In the genomic region with DNA sequence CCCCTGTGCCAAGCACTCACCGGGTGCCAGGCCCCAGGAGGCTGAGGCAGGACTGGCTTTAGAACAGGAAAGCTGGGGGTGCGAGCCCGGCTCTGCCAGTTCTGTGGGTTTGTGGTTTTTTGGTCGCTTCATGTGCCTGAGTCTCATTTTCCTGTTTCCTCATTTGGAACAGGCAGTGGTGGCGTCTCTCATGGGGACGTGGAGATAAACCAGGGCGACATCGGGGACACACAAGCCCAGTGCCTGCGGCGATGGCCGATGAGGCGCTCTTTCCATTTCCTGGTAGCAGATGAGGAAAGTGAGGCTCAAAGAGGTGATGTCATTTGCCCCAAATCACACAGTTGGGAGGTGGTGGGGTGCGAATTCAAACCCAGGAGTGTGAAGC, we compare ENCODE assay signal across 9 cellular contexts. TPM values are rescaled to one million over a fixed set of nuclear protein-coding genes. Genes with fewer than 3 reads are reported as not detected.
DNase-seq lines count a peak whose midpoint lies in the region; ATAC-seq and TF ChIP-seq lines count a peak whose summit lies in the region.
"Had no signal": no experiment of that assay in that cellular context is flagged by ENCODE, and none has a peak within 500 bp of the region (broad histone marks: within the 10 kb centered on the region; RNA-seq: fewer than 3 reads in every experiment).

No MANE protein-coding gene starts in this region.

- H3K4me1 ChIP-seq in right cardiac atrium (ENCODE audit: control insufficient read depth, insufficient read depth, low read length): peaks cover 10% of the 10 kb centered on the region
- H3K4me1 ChIP-seq in mucosa of descending colon (ENCODE audit: low read depth): peaks cover 19% of the 10 kb centered on the region

- TF ChIP-seq CTCF in mucosa of descending colon (IDR thresholded peaks at IDR 0.05): no peak

- intact Hi-C loops in Right ventricle myocardium superior (cut with DNase I): no loop called here
- intact Hi-C loops in right cardiac atrium (cut with DNase I): no loop called here
- intact Hi-C loops in mucosa of descending colon (cut with DNase I, micrococcal nuclease): no loop called here

- DNase-seq in Right ventricle myocardium superior (no peak), right cardiac atrium (no peak), mucosa of descending colon (peak in 2 of 3 donors; percentile 22 to 53), ureter (ENCODE audit: low spot score) (peak; percentile 68), NCI-H1436 (lab: John Stamatoyannopoulos, UW) (no peak), A172 (ENCODE audit: low spot score) (no peak), T-helper 9 cell (no peak)
- peak; percentile 77 for DNase-seq in activated CD8-positive, alpha-beta memory T cell treated with anti-CD3 and anti-CD28 coated beads, Interleukin-2, amount 50 U/mL, for 48 hours

- no peak overlapping the region for H3K27ac ChIP-seq in right cardiac atrium (ENCODE audit: low read length)
- H3K27ac ChIP-seq: RWPE1 had no signal

- no peak overlapping the region for H3K4me3 ChIP-seq in right cardiac atrium (ENCODE audit: low read length)
- H3K4me3 ChIP-seq in mucosa of descending colon: no peak overlapping the region

- peak; percentile 11 for ATAC-seq in Right ventricle myocardium superior (ENCODE audit: poor library complexity)
- no peak for ATAC-seq in right cardiac atrium
- no peak for ATAC-seq in mucosa of descending colon

- no peaks in the 10 kb centered on the region for H3K27me3 ChIP-seq in right cardiac atrium (ENCODE audit: control insufficient read depth, insufficient read depth)

- H3K9me3 ChIP-seq in right cardiac atrium (ENCODE audit: control insufficient read depth, low read length) (no peaks in the 10 kb centered on the region), mucosa of descending colon (no peaks in the 10 kb centered on the region)

- H3K36me3 ChIP-seq in mucosa of descending colon (ENCODE audit: low read depth): no peaks in the 10 kb centered on the region

- WGBS in right cardiac atrium: 71% methylated on average over 13 of the region's 13 CpGs

RNA-seq across cellular contexts. Expression of gene CHKA, which starts 20.8 kb away (rescaled TPM):
- 8.4 TPM for total RNA-seq in Right ventricle myocardium superior
- 10 to 100 TPM in 2 of 4 donors, 1 to 10 TPM in 2; 8.7 to 11.1 (median 9.7) TPM for total RNA-seq in right cardiac atrium
- 10.9 TPM for polyA plus RNA-seq in right cardiac atrium
- 10 to 100 TPM; 44.1 to 74.4 (median 58.5) TPM for total RNA-seq in mucosa of descending colon
- 66.2 TPM for total RNA-seq in ureter
- 18.6 and 26.9 TPM in 2 replicates for total RNA-seq in A172 (2014; rRNA removed; shearing (Covaris generic))

Comparison
In these comparisons a context has a peak if more than half of its experiments do, and no peak if none do; other contexts are left out.
1. DNase-seq: peak in activated CD8-positive, alpha-beta memory T cell treated with anti-CD3 and anti-CD28 coated beads, Interleukin-2, amount 50 U/mL, for 48 hours (single experiment), mucosa of descending colon (2 of 3) and ureter (single experiment); none in Right ventricle myocardium superior (single experiment), right cardiac atrium (0 of 3), NCI-H1436 (single experiment), A172 (single experiment) and T-helper 9 cell (single experiment).